In the genomic region with DNA sequence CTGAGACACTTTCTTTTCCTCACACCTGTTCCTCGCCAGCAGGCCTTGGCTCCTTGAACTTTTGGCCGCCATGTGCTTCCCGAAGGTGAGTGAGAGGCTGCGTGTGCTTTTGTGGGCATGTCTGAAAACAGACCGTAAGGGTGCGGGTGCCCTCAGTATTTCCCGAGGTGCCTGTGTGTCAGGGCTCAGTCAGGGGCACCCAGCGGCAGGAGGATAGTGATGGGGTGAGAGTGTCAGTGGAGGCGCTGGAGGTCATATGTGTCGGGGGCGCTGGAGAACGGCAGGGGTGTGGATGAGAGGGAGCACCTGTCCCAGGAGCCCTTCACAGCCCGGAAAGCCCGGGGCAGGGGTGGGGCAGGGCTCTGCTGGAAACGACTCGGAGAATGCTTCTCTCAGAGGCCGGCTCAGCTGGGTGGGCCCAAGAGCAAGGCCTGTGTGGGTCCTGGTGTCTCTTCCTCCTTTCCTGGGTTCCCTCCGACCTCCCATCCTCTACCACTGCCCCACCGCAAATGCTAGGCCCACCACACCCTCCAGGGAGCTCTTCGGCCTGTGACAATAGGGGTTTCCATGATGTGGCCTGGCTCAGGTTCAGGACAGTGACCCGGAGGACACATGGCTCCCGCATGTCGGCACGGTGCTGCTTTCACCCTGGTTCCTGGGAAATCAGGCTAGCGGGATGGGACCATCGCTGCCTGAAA, we compare ENCODE assay signal across 9 cellular contexts. TPM values are rescaled to one million over a fixed set of nuclear protein-coding genes. Genes with fewer than 3 reads are reported as not detected.
DNase-seq lines count a peak whose midpoint lies in the region; ATAC-seq and TF ChIP-seq lines count a peak whose summit lies in the region.
"Had no signal": no experiment of that assay in that cellular context is flagged by ENCODE, and none has a peak within 500 bp of the region (broad histone marks: within the 10 kb centered on the region; RNA-seq: fewer than 3 reads in every experiment).

No MANE protein-coding gene starts in this region.

- TF ChIP-seq CTCF in Calu3 (IDR thresholded peaks at IDR 0.05; ENCODE audit: unreplicated experiment) (no peak), esophagus muscularis mucosa (IDR thresholded peaks at IDR 0.05) (no peak), psoas muscle (IDR thresholded peaks at IDR 0.05) (no peak), BE2C (IDR thresholded peaks at IDR 0.05; ENCODE audit: low read depth, low read length) (no peak)

- H3K27me3 ChIP-seq in esophagus muscularis mucosa (no peaks in the 10 kb centered on the region), psoas muscle (ENCODE audit: insufficient read depth in 3 of 3, low read length in 2 of 3) (no peaks in the 10 kb centered on the region), mesendoderm (ENCODE audit: insufficient read depth, low read length, poor library complexity) (no peaks in the 10 kb centered on the region), BE2C (no peaks in the 10 kb centered on the region)
- H3K27me3 ChIP-seq: neutrophil had no signal

- CTCF ChIA-PET in Calu3 (lab: Charles Lee) = interaction anchor here (1.2 to 1.3 kb wide), 2 partner anchors 12 to 34 kb away, joined by 4 read pairs; no protein-coding TSS in a partner anchor

- H3K9me3 Mint-ChIP-seq in Calu3 (ENCODE audit: low read depth, unreplicated experiment) = peaks cover 2% of the 10 kb centered on the region

- H3K27me3 Mint-ChIP-seq in Calu3 (ENCODE audit: unreplicated experiment) = no peaks in the 10 kb centered on the region
- H3K27me3 Mint-ChIP-seq in T-helper 17 cell = no peaks in the 10 kb centered on the region

- H3K4me2 ChIP-seq in mesendoderm (ENCODE audit: low read length) = no peak overlapping the region

- TF ChIP-seq EP300 in esophagus muscularis mucosa (IDR thresholded peaks at IDR 0.05) = no peak

- intact Hi-C loops in Calu3 (cut with micrococcal nuclease; ENCODE audit: unreplicated experiment) = loop anchor here (2.0 kb wide), 1 partner anchor 41 kb away; no protein-coding TSS in a partner anchor
- intact Hi-C loops in esophagus muscularis mucosa (cut with DNase I) = no loop called here
- intact Hi-C loops in psoas muscle (cut with DNase I) = no loop called here

- peak overlapping the region; percentile 56 to 68 (median 64) for H3K27ac ChIP-seq in esophagus muscularis mucosa (replicated peaks in 1 of 4)
- peak overlapping the region; percentile 78 for H3K27ac ChIP-seq in psoas muscle
- H3K27ac ChIP-seq in mesendoderm (ENCODE audit: low read depth, low read length) = no peak overlapping the region
- H3K27ac ChIP-seq: neutrophil had no signal

- ATAC-seq in T-helper 17 cell (peak; percentile 25), psoas muscle (peak in 2 of 4 donors; percentile 18 to 35), GM19395 (IDR thresholded peaks at IDR 0.05; ENCODE audit: unreplicated experiment) (no peak)

- 78% methylated on average over 18 of the region's 26 CpGs for WGBS in esophagus muscularis mucosa
- 15 to 37% (median 20%) methylated on average over 22 to 26 of the region's 26 CpGs for WGBS in psoas muscle, 3 donors
- no CpG with 5 or more reads among the region's 26 CpGs for WGBS in mesendoderm (ENCODE audit: extremely low coverage, insufficient coverage, low lambda C conversion rate)

- H3K4me1 ChIP-seq in esophagus muscularis mucosa (peaks cover 8 to 27% (median 24%) of the 10 kb centered on the region in 4 donors), psoas muscle (peaks cover 34% of the 10 kb centered on the region), mesendoderm (ENCODE audit: control insufficient read depth, low read depth, low read length) (no peaks in the 10 kb centered on the region), BE2C (no peaks in the 10 kb centered on the region)

- peak overlapping the region; percentile 77 for H3K27ac Mint-ChIP-seq in Calu3 (ENCODE audit: unreplicated experiment)
- peak overlapping the region; percentile 100 for H3K27ac Mint-ChIP-seq in T-helper 17 cell

- no peak overlapping the region for H2BK120ac ChIP-seq in mesendoderm (ENCODE audit: low read depth, low read length)

- H2BK5ac ChIP-seq in mesendoderm (ENCODE audit: low read length) = no peak overlapping the region

- H2BK15ac ChIP-seq in mesendoderm (replicated peaks; ENCODE audit: low read depth) = no peak overlapping the region

- H3K79me1 ChIP-seq in mesendoderm (ENCODE audit: low read length) = no peaks in the 10 kb centered on the region

- H3K36me3 ChIP-seq in esophagus muscularis mucosa (peaks cover 0 to 21% (median 2%) of the 10 kb centered on the region in 4 donors), psoas muscle (ENCODE audit: insufficient read depth in 1 of 2, low read depth in 1 of 2) (peaks cover 0 to 13% of the 10 kb centered on the region in 2 donors), mesendoderm (ENCODE audit: control insufficient read depth, insufficient read depth, low read length) (no peaks in the 10 kb centered on the region), BE2C (no peaks in the 10 kb centered on the region)

- H4K8ac ChIP-seq in mesendoderm (ENCODE audit: low read depth, low read length) = no peak overlapping the region

- H3K4me3 ChIP-seq in esophagus muscularis mucosa (peak overlapping the region; percentile 43 to 54 (median 44)), psoas muscle (peak overlapping the region; percentile 73), mesendoderm (ENCODE audit: low read length) (no peak overlapping the region), BE2C (ENCODE audit: low read depth, low read length) (no peak overlapping the region)

- H3K9me3 ChIP-seq in T-helper 17 cell (ENCODE audit: control insufficient read depth, low read length, poor library complexity, severe bottlenecking) (no peaks in the 10 kb centered on the region), esophagus muscularis mucosa (no peaks in the 10 kb centered on the region), psoas muscle (no peaks in the 10 kb centered on the region), BE2C (no peaks in the 10 kb centered on the region; the same call in 1 of the 2 replicates)
- H3K9me3 ChIP-seq: neutrophil had no signal

- peaks cover 22% of the 10 kb centered on the region for H3K4me1 Mint-ChIP-seq in Calu3 (ENCODE audit: low read depth, unreplicated experiment)
- H3K4me1 Mint-ChIP-seq in T-helper 17 cell = peaks cover 46% of the 10 kb centered on the region

- peak overlapping the region; percentile 72 for H3K4me3 Mint-ChIP-seq in Calu3 (ENCODE audit: low read depth, unreplicated experiment)
- H3K4me3 Mint-ChIP-seq in T-helper 17 cell = peak overlapping the region; percentile 99

- DNase-seq in Calu3 (no peak), T-helper 17 cell (no peak), esophagus muscularis mucosa (ENCODE audit: extremely low spot score) (no peak), psoas muscle (no peak), mesendoderm (no peak), BE2C (no peak), SW480 (ENCODE audit: low spot score) (no peak)

- no peak overlapping the region for H3K4ac ChIP-seq in mesendoderm (ENCODE audit: low read depth, low read length)

- H2AK5ac ChIP-seq in mesendoderm (ENCODE audit: low read length) = no peak overlapping the region

- H4K5ac ChIP-seq in mesendoderm (ENCODE audit: low read length) = no peak overlapping the region

- H3K23ac ChIP-seq in mesendoderm (ENCODE audit: low read length) = no peak overlapping the region

- H3K9ac ChIP-seq in mesendoderm (ENCODE audit: low read length) = no peak overlapping the region

- TF ChIP-seq POLR2A in esophagus muscularis mucosa (IDR thresholded peaks at IDR 0.05; ENCODE audit: low read depth) = no peak

- H3K18ac ChIP-seq in mesendoderm (ENCODE audit: low read length) = no peak overlapping the region

- no peak overlapping the region for H3K56ac ChIP-seq in mesendoderm (ENCODE audit: low read length)

- H3K79me2 ChIP-seq in mesendoderm (ENCODE audit: control insufficient read depth, insufficient read depth, low read length) = no peaks in the 10 kb centered on the region

- BruUV-seq in Calu3 (replicated peaks; lab: Mats Ljungman, UMichigan) = TSS peak; percentile 53

- H3K36me3 Mint-ChIP-seq in Calu3 (ENCODE audit: insufficient read depth, unreplicated experiment) (peaks cover 16% of the 10 kb centered on the region), T-helper 17 cell (ENCODE audit: low read depth) (peaks cover 16% of the 10 kb centered on the region)

RNA-seq across cellular contexts. Expression of a gene that starts 0.5 kb away (rescaled TPM):
- 81.8 and 89.0 TPM in 2 replicates for total RNA-seq in Calu3 (2022)
- 1,000 to 10,000 TPM; 1,099 to 1,147 TPM for total RNA-seq in T-helper 17 cell
- total RNA-seq in esophagus muscularis mucosa = 10 to 100 TPM; 13.7 to 40.8 (median 31.2) TPM
- 100 to 1,000 TPM in 3 of 4 donors, 10 to 100 TPM in 1; 90.5 to 192 (median 123) TPM for total RNA-seq in psoas muscle
- 100 to 1,000 TPM; 302 to 749 (median 618) TPM for polyA plus RNA-seq in psoas muscle
- polyA plus RNA-seq in mesendoderm (2013, experiment 1 of 2) = 7.4 TPM
- 6.8 TPM for polyA plus RNA-seq in mesendoderm (2013, experiment 2 of 2)
- polyA plus RNA-seq in BE2C (2012; ENCODE audit: insufficient read depth, insufficient read length, low read depth) = 0.94 TPM

RNA-seq across cellular contexts. Expression of a gene that starts 19.5 kb away (rescaled TPM):
- total RNA-seq in Calu3 (2022) = 0.27 and 0.31 TPM in 2 replicates
- 1 to 10 TPM; 1.4 to 1.5 TPM for total RNA-seq in T-helper 17 cell
- total RNA-seq in esophagus muscularis mucosa = 1 to 10 TPM in 1 of 4 donors, under 1 TPM in 3; under 0.01 to 4.5 (median 0.12) TPM
- 1 to 10 TPM in 3 of 4 donors, under 1 TPM in 1; 0.67 to 2.3 (median 1.2) TPM for total RNA-seq in psoas muscle
- polyA plus RNA-seq in psoas muscle = 1 to 10 TPM in 1 of 3 donors, under 1 TPM in 2; 0.13 to 1.2 (median 0.23) TPM
- 8.0 TPM for polyA plus RNA-seq in mesendoderm (2013, experiment 1 of 2)
- 8.0 TPM for polyA plus RNA-seq in mesendoderm (2013, experiment 2 of 2)
- 0.52 TPM for polyA plus RNA-seq in BE2C (2012; ENCODE audit: insufficient read depth, insufficient read length, low read depth)

RNA-seq across cellular contexts. Expression of a gene that starts 29.1 kb away (rescaled TPM):
- 59.4 and 70.9 TPM in 2 replicates for total RNA-seq in Calu3 (2022)
- total RNA-seq in T-helper 17 cell = not detected
- total RNA-seq in esophagus muscularis mucosa = under 1 TPM in 2 of 4 donors, not detected in 2; 0.19 to 0.42 TPM
- not detected for total RNA-seq in psoas muscle
- under 1 TPM in 2 of 3 donors, not detected in 1; 0.01 to 0.18 TPM for polyA plus RNA-seq in psoas muscle
- polyA plus RNA-seq in mesendoderm (2013, experiment 1 of 2) = 3.4 TPM
- polyA plus RNA-seq in mesendoderm (2013, experiment 2 of 2) = 3.6 TPM
- polyA plus RNA-seq in BE2C (2012; ENCODE audit: insufficient read depth, insufficient read length, low read depth) = not detected

RNA-seq across cellular contexts. Expression of a gene that starts 33.2 kb away (rescaled TPM):
- total RNA-seq in Calu3 (2022) = not detected in 2 replicates
- under 1 TPM; 0.12 to 0.26 TPM for total RNA-seq in T-helper 17 cell
- not detected for total RNA-seq in esophagus muscularis mucosa
- under 1 TPM in 1 of 4 donors, not detected in 3; 0.16 TPM for total RNA-seq in psoas muscle
- polyA plus RNA-seq in psoas muscle = under 1 TPM in 1 of 3 donors, not detected in 2; 0.07 TPM
- polyA plus RNA-seq in mesendoderm (2013, experiment 1 of 2) = 102 TPM
- polyA plus RNA-seq in mesendoderm (2013, experiment 2 of 2) = 104 TPM
- polyA plus RNA-seq in BE2C (2012; ENCODE audit: insufficient read depth, insufficient read length, low read depth) = not detected

RNA-seq across cellular contexts. Expression of a gene that starts 42.1 kb away (rescaled TPM):
- total RNA-seq in Calu3 (2022) (50.8 and 54.4 TPM in 2 replicates), T-helper 17 cell (10 to 100 TPM; 21.3 to 23.7 TPM), esophagus muscularis mucosa (10 to 100 TPM; 14.1 to 27.9 (median 23.0) TPM), psoas muscle (10 to 100 TPM; 17.0 to 34.4 (median 25.8) TPM)
- polyA plus RNA-seq in psoas muscle = 10 to 100 TPM; 26.9 to 72.2 (median 39.8) TPM
- 38.1 TPM for polyA plus RNA-seq in mesendoderm (2013, experiment 1 of 2)
- 37.5 TPM for polyA plus RNA-seq in mesendoderm (2013, experiment 2 of 2)
- 49.2 TPM for polyA plus RNA-seq in BE2C (2012; ENCODE audit: insufficient read depth, insufficient read length, low read depth)

Comparison
In these comparisons a context has a peak if more than half of its experiments do, and no peak if none do; other contexts are left out.
1. H3K4me3 ChIP-seq: peak in esophagus muscularis mucosa (4 of 4) and psoas muscle (single experiment); none in mesendoderm (single experiment) and BE2C (single experiment).
2. RNA of a gene that starts 0.5 kb away (total RNA-seq): 1,099 to 1,147 TPM in T-helper 17 cell; 90.5 to 192 TPM in psoas muscle, 81.8 to 89.0 TPM in Calu3 and 13.7 to 40.8 TPM in esophagus muscularis mucosa; every median in the first group is over 4 times any median in the second.
3. RNA of a gene that starts 29.1 kb away (total RNA-seq): 59.4 to 70.9 TPM in Calu3; 0.19 to 0.42 TPM in esophagus muscularis mucosa, not detected in T-helper 17 cell and not detected in psoas muscle; every median in the first group is over 10 times any median in the second.